ENCODE assay signal across 1 cellular context in genomic region chr22:50186789-50187523, GRCh38.
TF ChIP-seq lines count a peak whose summit lies in the region.

No MANE protein-coding gene starts in this region.

TF ChIP-seq in endothelial cell of umbilical vein, 7 proteins besides CTCF, POLR2A, EP300 and RAD21:
- no peak for TF ChIP-seq FOS (IDR thresholded peaks at IDR 0.05; ENCODE audit: borderline replicate concordance, insufficient read depth, low read length)
- no peak for TF ChIP-seq JUN (IDR thresholded peaks at IDR 0.05; ENCODE audit: borderline replicate concordance, insufficient read depth, insufficient read length, low read depth)
- TF ChIP-seq EZH2 (IDR thresholded peaks at IDR 0.05; ENCODE audit: borderline replicate concordance, low read depth, low read length, severe bottlenecking): no peak
- TF ChIP-seq MYC (IDR thresholded peaks at IDR 0.05; ENCODE audit: low read depth, low read length): no peak
- no peak for TF ChIP-seq GATA2 (IDR thresholded peaks at IDR 0.05; ENCODE audit: insufficient read depth, insufficient read length, low read depth, low read length)
- TF ChIP-seq, protein P1, sequence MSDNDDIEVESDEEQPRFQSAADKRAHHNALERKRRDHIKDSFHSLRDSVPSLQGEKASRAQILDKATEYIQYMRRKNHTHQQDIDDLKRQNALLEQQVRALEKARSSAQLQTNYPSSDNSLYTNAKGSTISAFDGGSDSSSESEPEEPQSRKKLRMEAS (IDR thresholded peaks at IDR 0.05; ENCODE audit: insufficient read depth, insufficient read length): no peak
- no peak for TF ChIP-seq POLR2AphosphoS5 (IDR thresholded peaks at IDR 0.05; ENCODE audit: insufficient read depth, low read depth, low read length)
